12 cellular contexts compared by ENCODE assay signal in the genomic region with DNA sequence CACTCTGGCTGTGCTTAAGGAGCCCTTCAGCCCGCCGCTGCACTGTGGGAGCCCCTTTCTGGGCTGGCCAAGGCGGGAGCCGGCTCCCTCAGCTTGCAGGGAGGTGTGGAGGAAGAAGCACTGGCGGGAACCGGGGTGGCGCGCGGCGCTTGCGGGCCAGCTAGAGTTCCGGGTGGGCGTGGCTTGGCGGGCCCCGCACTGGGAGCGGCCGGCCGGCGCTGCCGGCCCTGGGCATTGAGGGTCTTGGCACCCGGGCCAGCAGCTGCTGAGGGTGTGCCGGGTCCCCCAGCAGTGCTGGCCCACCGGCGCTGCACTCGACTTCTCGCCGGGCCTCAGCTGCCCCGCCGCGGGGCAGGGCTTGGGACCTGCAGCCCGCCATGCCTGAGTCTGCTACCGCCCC. TPM values are rescaled to one million over a fixed set of nuclear protein-coding genes. Genes with fewer than 3 reads are reported as not detected.
"Had no signal": no experiment of that assay in that cellular context is flagged by ENCODE, and none has a peak within 500 bp of the region (broad histone marks: within the 10 kb centered on the region; RNA-seq: fewer than 3 reads in every experiment).

No MANE protein-coding gene starts in this region.

RNA-seq across cellular contexts. Expression of a gene that starts 39.7 kb away (rescaled TPM):
- total RNA-seq: activated CD4-positive, alpha-beta memory T cell treated with anti-CD3 and anti-CD28 coated beads, Interleukin-2, amount 10 ng/mL, durations not matched to agents 7 days and 5 days; activated CD4-positive, alpha-beta T cell treated with anti-CD3 and anti-CD28 coated beads for 36 hours; activated CD4-positive, alpha-beta T cell treated with anti-CD3 and anti-CD28 coated beads, Interleukin-2, amount 10 ng/mL, durations not matched to agents 7 days and 5 days; activated CD8-positive, alpha-beta memory T cell treated with anti-CD3 and anti-CD28 coated beads, Interleukin-2, amount 10 ng/mL, durations not matched to agents 7 days and 5 days; activated CD8-positive, alpha-beta T cell treated with anti-CD3 and anti-CD28 coated beads, Interleukin-2, amount 10 ng/mL, durations not matched to agents 7 days and 5 days; activated naive CD4-positive, alpha-beta T cell treated with anti-CD3 and anti-CD28 coated beads for 36 hours; activated naive CD4-positive, alpha-beta T cell treated with anti-CD3 and anti-CD28 coated beads, Interleukin-2, amount 50 U/mL, for 72 hours; activated naive CD8-positive, alpha-beta T cell treated with anti-CD3 and anti-CD28 coated beads for 36 hours; activated T-helper 2 cell treated with anti-CD3 and anti-CD28 coated beads, Interferon-gamma antibody, Interleukin-2, Interleukin-4, amounts not matched to agents 10 μg/mL and 5 μg/mL and 100 μg/mL, durations not matched to agents 14 hours and 24 hours and 36 hours; breast epithelium; cardiac septum had no signal
- polyA plus RNA-seq: aorta had no signal
